ENCODE assay signal across 32 cellular contexts in genomic region chr7:44183386-44183785, GRCh38. TPM values are rescaled to one million over a fixed set of nuclear protein-coding genes. Genes with fewer than 3 reads are reported as not detected.
"Had no signal": no experiment of that assay in that cellular context is flagged by ENCODE, and none has a peak within 500 bp of the region (broad histone marks: within the 10 kb centered on the region; RNA-seq: fewer than 3 reads in every experiment).

No MANE protein-coding gene starts in this region.

- H3K4me1 Mint-ChIP-seq: activated naive CD8-positive, alpha-beta T cell treated with anti-CD3 and anti-CD28 coated beads, Interleukin-2, amount 10 ng/mL, durations not matched to agents 7 days and 5 days; stimulated activated naive CD8-positive, alpha-beta T cell treated with anti-CD3 and anti-CD28 coated beads, Interleukin-15, amount 100 ng/mL, for 72 hours had no signal

- H3K9me3 Mint-ChIP-seq: activated T-helper 1 cell treated with anti-CD3 and anti-CD28 coated beads, Interleukin-12 subunit alpha, Interleukin-12 subunit beta, Interleukin-2, Interleukin-4 antibody, amounts not matched to agents 30 ng/mL and 10 ng/mL and 1 ng/mL, durations not matched to agents 14 hours and 24 hours and 36 hours; stimulated activated memory B cell treated with anti-CD40 and anti-IgM and Interleukin-4, amounts not matched to agents 10 μg/mL and 1 μg/mL and 100 μg/mL, for 72 hours had no signal

- H3K4me3 Mint-ChIP-seq: activated CD4-positive, alpha-beta memory T cell treated with anti-CD3 and anti-CD28 coated beads for 36 hours; activated naive CD4-positive, alpha-beta T cell treated with anti-CD3 and anti-CD28 coated beads for 36 hours; activated naive CD8-positive, alpha-beta T cell treated with anti-CD3 and anti-CD28 coated beads, Interleukin-2, amount 10 ng/mL, durations not matched to agents 7 days and 5 days; activated T-helper 1 cell treated with anti-CD3 and anti-CD28 coated beads, Interleukin-12 subunit alpha, Interleukin-12 subunit beta, Interleukin-2, Interleukin-4 antibody, amounts not matched to agents 30 ng/mL and 10 ng/mL and 1 ng/mL, durations not matched to agents 14 hours and 24 hours and 36 hours; naive B cell; stimulated activated memory B cell treated with anti-CD40 and anti-IgM and Interleukin-4, amounts not matched to agents 10 μg/mL and 1 μg/mL and 100 μg/mL, for 72 hours; stimulated activated naive CD8-positive, alpha-beta T cell treated with anti-CD3 and anti-CD28 coated beads, Interleukin-15, amount 100 ng/mL, for 72 hours had no signal

- FAIRE-seq: keratinocyte, pancreas, TTC549 had no signal

- H3K36me3 Mint-ChIP-seq: activated CD4-positive, alpha-beta memory T cell treated with anti-CD3 and anti-CD28 coated beads for 36 hours; naive B cell; stimulated activated memory B cell treated with anti-CD40 and anti-IgM and Interleukin-4, amounts not matched to agents 10 μg/mL and 1 μg/mL and 100 μg/mL, for 72 hours had no signal

- DNase-seq: activated CD4-positive, alpha-beta memory T cell treated with anti-CD3 and anti-CD28 coated beads for 36 hours; activated CD4-positive, alpha-beta T cell treated with anti-CD3 and anti-CD28 coated beads for 48 hours; activated CD8-positive, alpha-beta memory T cell treated with anti-CD3 and anti-CD28 coated beads, Interleukin-2, amount 50 U/mL, for 4 hours; activated effector memory CD4-positive, alpha-beta T cell treated with anti-CD3 and anti-CD28 coated beads, Interleukin-2, amount 50 U/mL, for 16 hours; activated naive CD4-positive, alpha-beta T cell treated with anti-CD3 and anti-CD28 coated beads for 36 hours; activated naive CD8-positive, alpha-beta T cell treated with anti-CD3 and anti-CD28 coated beads, Interleukin-2, amount 10 ng/mL, durations not matched to agents 7 days and 5 days; activated T-cell treated with anti-CD3 and anti-CD28 coated beads, Interleukin-2, amount 50 U/mL, for 1 hour; central memory CD4-positive, alpha-beta T cell; colonic mucosa; effector memory CD4-positive, alpha-beta T cell; left cardiac atrium; left ventricle myocardium superior; naive B cell; pancreas; psoas muscle; stimulated activated CD4-positive, alpha-beta T cell treated with anti-CD3 and anti-CD28 coated beads, Interleukin-1b, Interleukin-23, amount 100 ng/mL, for 48 hours; stimulated activated CD4-positive, alpha-beta T cell treated with anti-CD3 and anti-CD28 coated beads, Interleukin-4, amount 100 ng/mL, for 4 hours; stimulated activated CD8-positive, alpha-beta memory T cell treated with anti-CD3 and anti-CD28 coated beads, Interleukin-4, amount 100 ng/mL, for 48 hours; stimulated activated naive CD8-positive, alpha-beta T cell treated with anti-CD3 and anti-CD28 coated beads, Interleukin-15, amount 100 ng/mL, for 72 hours; thyroid gland had no signal

- H3K27ac Mint-ChIP-seq: activated CD4-positive, alpha-beta memory T cell treated with anti-CD3 and anti-CD28 coated beads for 36 hours; activated naive CD4-positive, alpha-beta T cell treated with anti-CD3 and anti-CD28 coated beads for 36 hours; activated naive CD8-positive, alpha-beta T cell treated with anti-CD3 and anti-CD28 coated beads, Interleukin-2, amount 10 ng/mL, durations not matched to agents 7 days and 5 days; activated T-helper 1 cell treated with anti-CD3 and anti-CD28 coated beads, Interleukin-12 subunit alpha, Interleukin-12 subunit beta, Interleukin-2, Interleukin-4 antibody, amounts not matched to agents 30 ng/mL and 10 ng/mL and 1 ng/mL, durations not matched to agents 14 hours and 24 hours and 36 hours; naive B cell; stimulated activated memory B cell treated with anti-CD40 and anti-IgM and Interleukin-4, amounts not matched to agents 10 μg/mL and 1 μg/mL and 100 μg/mL, for 72 hours had no signal

- H3K27me3 Mint-ChIP-seq: stimulated activated naive CD8-positive, alpha-beta T cell treated with anti-CD3 and anti-CD28 coated beads, Interleukin-15, amount 100 ng/mL, for 72 hours had no signal

RNA-seq across cellular contexts. Expression of gene GCK, which starts 5.9 kb away (rescaled TPM):
- total RNA-seq: psoas muscle; T-helper 1 cell treated with Interleukin-12 subunit alpha and Interleukin-12 subunit beta and Interleukin-4 antibody, amounts not matched to agents 30 ng/mL and 1 ng/mL, for 36 hours had no signal

RNA-seq across cellular contexts. Expression of gene MYL7, which starts 42.3 kb away (rescaled TPM):
- total RNA-seq: activated CD4-positive, alpha-beta memory T cell treated with anti-CD3 and anti-CD28 coated beads for 36 hours; activated CD8-positive, alpha-beta memory T cell treated with anti-CD3 and anti-CD28 coated beads for 36 hours; activated naive CD4-positive, alpha-beta T cell treated with anti-CD3 and anti-CD28 coated beads for 36 hours; activated naive CD8-positive, alpha-beta T cell treated with anti-CD3 and anti-CD28 coated beads, Interleukin-2, amount 10 ng/mL, durations not matched to agents 7 days and 5 days; activated T-helper 1 cell treated with anti-CD3 and anti-CD28 coated beads, Interleukin-12 subunit alpha, Interleukin-12 subunit beta, Interleukin-2, Interleukin-4 antibody, amounts not matched to agents 30 ng/mL and 10 ng/mL and 1 ng/mL, durations not matched to agents 14 hours and 24 hours and 36 hours; ascending aorta; dermis microvascular lymphatic vessel endothelial cell; endothelial cell of umbilical vein; fibroblast of lung; gastroesophageal sphincter; lung microvascular endothelial cell; T-helper 1 cell treated with Interleukin-12 subunit alpha and Interleukin-12 subunit beta and Interleukin-4 antibody, amounts not matched to agents 30 ng/mL and 1 ng/mL, for 36 hours; thyroid gland had no signal
